ENCODE assay signal across 26 cellular contexts in genomic region chr2:23782126-23782525, GRCh38.
"Had no signal": no experiment of that assay in that cellular context is flagged by ENCODE, and none has a peak within 500 bp of the region (broad histone marks: within the 10 kb centered on the region; RNA-seq: fewer than 3 reads in every experiment).

No MANE protein-coding gene starts in this region.

- H3K4me1 Mint-ChIP-seq: activated naive CD4-positive, alpha-beta T cell treated with anti-CD3 and anti-CD28 coated beads, Interleukin-2, amount 50 U/mL, for 24 hours; activated naive CD8-positive, alpha-beta T cell treated with anti-CD3 and anti-CD28 coated beads, Interleukin-2, amount 10 ng/mL, durations not matched to agents 7 days and 5 days had no signal

- H3K27ac ChIP-seq: ascending aorta, SJCRH30 had no signal

- H3K4me1 ChIP-seq: ascending aorta, SJCRH30 had no signal

- H3K9me3 ChIP-seq: ascending aorta, SJCRH30, SK-N-SH had no signal

- ATAC-seq: activated CD8-positive, alpha-beta T cell treated with anti-CD3 and anti-CD28 coated beads for 36 hours; activated T-cell treated with anti-CD3 and anti-CD28 coated beads, Interleukin-2, amount 50 U/mL, for 72 hours; Panc1 had no signal

- DNase-seq: activated CD4-positive, alpha-beta T cell treated with anti-CD3 and anti-CD28 coated beads, Interleukin-2, amount 10 ng/mL, durations not matched to agents 24 days and 14 days; activated CD4-positive, alpha-beta T cell treated with anti-CD3 and anti-CD28 coated beads, Interleukin-2, amount 50 U/mL, for 4 hours; activated CD8-positive, alpha-beta T cell treated with anti-CD3 and anti-CD28 coated beads for 36 hours; activated gamma-delta T cell; activated naive CD4-positive, alpha-beta T cell treated with Interleukin-2 at 50 U/mL for 16 hours; activated naive CD8-positive, alpha-beta T cell treated with anti-CD3 and anti-CD28 coated beads, Interleukin-2, amount 10 ng/mL, durations not matched to agents 7 days and 5 days; activated T-cell treated with anti-CD3 and anti-CD28 coated beads, Interleukin-2, amount 50 U/mL, for 1 hour; activated T-cell treated with anti-CD3 and anti-CD28 coated beads, Interleukin-2, amount 50 U/mL, for 72 hours; amygdala; Kasumi-1; MM.1S; MV-4-11; NCI-H1092; NCI-H1436 treated with DMSO at 0.1 percent for 48 hours; NCI-H1930; NCI-H345; NCI-H524 treated with DMSO at 0.1 percent for 48 hours; SHP77; SJCRH30; SK-N-SH had no signal

- H3K27me3 ChIP-seq: ascending aorta, SJCRH30 had no signal

- H3K27me3 Mint-ChIP-seq: activated CD4-positive, alpha-beta T cell treated with anti-CD3 and anti-CD28 coated beads, Interleukin-2, amount 10 ng/mL, durations not matched to agents 24 days and 14 days; activated CD8-positive, alpha-beta T cell treated with anti-CD3 and anti-CD28 coated beads for 36 hours; activated naive CD4-positive, alpha-beta T cell treated with anti-CD3 and anti-CD28 coated beads, Interleukin-2, amount 50 U/mL, for 24 hours; activated naive CD8-positive, alpha-beta T cell treated with anti-CD3 and anti-CD28 coated beads, Interleukin-2, amount 10 ng/mL, durations not matched to agents 7 days and 5 days had no signal

- H3K4me3 ChIP-seq: ascending aorta, SJCRH30 had no signal

- H3K27ac Mint-ChIP-seq: activated CD4-positive, alpha-beta T cell treated with anti-CD3 and anti-CD28 coated beads, Interleukin-2, amount 10 ng/mL, durations not matched to agents 24 days and 14 days; activated CD8-positive, alpha-beta T cell treated with anti-CD3 and anti-CD28 coated beads for 36 hours; activated naive CD4-positive, alpha-beta T cell treated with anti-CD3 and anti-CD28 coated beads, Interleukin-2, amount 50 U/mL, for 24 hours; activated naive CD8-positive, alpha-beta T cell treated with anti-CD3 and anti-CD28 coated beads, Interleukin-2, amount 10 ng/mL, durations not matched to agents 7 days and 5 days; activated T-cell treated with anti-CD3 and anti-CD28 coated beads, Interleukin-2, amount 50 U/mL, for 72 hours; activated T-helper 2 cell treated with anti-CD3 and anti-CD28 coated beads, Interferon-gamma antibody, Interleukin-2, Interleukin-4, amounts not matched to agents 10 μg/mL and 5 μg/mL and 100 μg/mL, durations not matched to agents 14 hours and 24 hours and 36 hours; T-helper 1 cell treated with Interleukin-12 subunit alpha and Interleukin-12 subunit beta and Interleukin-4 antibody, amounts not matched to agents 30 μg/mL and 1 μg/mL, for 36 hours; T-helper 2 cell treated with Interferon-gamma antibody and Interleukin-4, amounts not matched to agents 5 μg/mL and 100 μg/mL, for 36 hours had no signal

- H3K9me3 Mint-ChIP-seq: activated CD4-positive, alpha-beta T cell treated with anti-CD3 and anti-CD28 coated beads, Interleukin-2, amount 10 ng/mL, durations not matched to agents 24 days and 14 days; activated CD8-positive, alpha-beta T cell treated with anti-CD3 and anti-CD28 coated beads for 36 hours; activated naive CD4-positive, alpha-beta T cell treated with anti-CD3 and anti-CD28 coated beads, Interleukin-2, amount 50 U/mL, for 24 hours; activated naive CD8-positive, alpha-beta T cell treated with anti-CD3 and anti-CD28 coated beads, Interleukin-2, amount 10 ng/mL, durations not matched to agents 7 days and 5 days; activated T-cell treated with anti-CD3 and anti-CD28 coated beads, Interleukin-2, amount 50 U/mL, for 72 hours; activated T-helper 2 cell treated with anti-CD3 and anti-CD28 coated beads, Interferon-gamma antibody, Interleukin-2, Interleukin-4, amounts not matched to agents 10 μg/mL and 5 μg/mL and 100 μg/mL, durations not matched to agents 14 hours and 24 hours and 36 hours; T-helper 1 cell treated with Interleukin-12 subunit alpha and Interleukin-12 subunit beta and Interleukin-4 antibody, amounts not matched to agents 30 μg/mL and 1 μg/mL, for 36 hours; T-helper 2 cell treated with Interferon-gamma antibody and Interleukin-4, amounts not matched to agents 5 μg/mL and 100 μg/mL, for 36 hours had no signal

- H3K4me3 Mint-ChIP-seq: activated CD4-positive, alpha-beta T cell treated with anti-CD3 and anti-CD28 coated beads, Interleukin-2, amount 10 ng/mL, durations not matched to agents 24 days and 14 days; activated CD8-positive, alpha-beta T cell treated with anti-CD3 and anti-CD28 coated beads for 36 hours; activated naive CD4-positive, alpha-beta T cell treated with anti-CD3 and anti-CD28 coated beads, Interleukin-2, amount 50 U/mL, for 24 hours; activated naive CD8-positive, alpha-beta T cell treated with anti-CD3 and anti-CD28 coated beads, Interleukin-2, amount 10 ng/mL, durations not matched to agents 7 days and 5 days; activated T-cell treated with anti-CD3 and anti-CD28 coated beads, Interleukin-2, amount 50 U/mL, for 72 hours; T-helper 1 cell treated with Interleukin-12 subunit alpha and Interleukin-12 subunit beta and Interleukin-4 antibody, amounts not matched to agents 30 μg/mL and 1 μg/mL, for 36 hours; T-helper 2 cell treated with Interferon-gamma antibody and Interleukin-4, amounts not matched to agents 5 μg/mL and 100 μg/mL, for 36 hours had no signal
